ENCODE assay signal across 17 cellular contexts in genomic region chr3:60758169-60758568, GRCh38.
"Had no signal": no experiment of that assay in that cellular context is flagged by ENCODE, and none has a peak within 500 bp of the region (broad histone marks: within the 10 kb centered on the region; RNA-seq: fewer than 3 reads in every experiment).

No MANE protein-coding gene starts in this region.

- DNase-seq: activated CD8-positive, alpha-beta memory T cell treated with anti-CD3 and anti-CD28 coated beads for 24 hours; activated CD8-positive, alpha-beta memory T cell treated with anti-CD3 and anti-CD28 coated beads, Interleukin-2, amount 50 U/mL, for 48 hours; activated gamma-delta T cell treated with Interleukin-2 at 50 U/mL for 16 hours; effector memory CD8-positive, alpha-beta T cell; esophagus squamous epithelium; heart right ventricle; immature natural killer cell; kidney glomerular epithelial cell; naive thymus-derived CD8-positive, alpha-beta T cell; sigmoid colon; stimulated activated CD4-positive, alpha-beta T cell treated with anti-CD3 and anti-CD28 coated beads, Interleukin-4, amount 100 ng/mL, for 24 hours; stomach; upper lobe of left lung had no signal

- H3K27ac ChIP-seq: esophagus squamous epithelium, heart right ventricle, parathyroid adenoma, sigmoid colon, stomach, upper lobe of left lung had no signal

- H3K9ac ChIP-seq: parathyroid adenoma had no signal

- H3K4me3 ChIP-seq: esophagus squamous epithelium, heart right ventricle, sigmoid colon, stomach, upper lobe of left lung had no signal

- H3K4me3 Mint-ChIP-seq: activated naive CD8-positive, alpha-beta T cell; dendritic cell treated with granulocyte-macrophage colony-stimulating factor and Interleukin-4, amounts not matched to agents 40 ng/mL and 50 ng/mL, for 4 days; effector memory CD8-positive, alpha-beta T cell; immature natural killer cell; naive thymus-derived CD8-positive, alpha-beta T cell; stimulated activated effector memory CD8-positive, alpha-beta T cell treated with anti-CD3 and anti-CD28 coated beads, Interleukin-12 subunit alpha, Interleukin-12 subunit beta, amount 100 ng/mL, for 72 hours had no signal

- H3K9me3 ChIP-seq: esophagus squamous epithelium, heart right ventricle, sigmoid colon, stomach, upper lobe of left lung had no signal

- H3K4me1 ChIP-seq: esophagus squamous epithelium, parathyroid adenoma, sigmoid colon, stomach, upper lobe of left lung had no signal

- H3K27me3 ChIP-seq: esophagus squamous epithelium, heart right ventricle, sigmoid colon, stomach, upper lobe of left lung had no signal

- H3K27ac Mint-ChIP-seq: activated naive CD8-positive, alpha-beta T cell; effector memory CD8-positive, alpha-beta T cell; naive thymus-derived CD8-positive, alpha-beta T cell; stimulated activated effector memory CD8-positive, alpha-beta T cell treated with anti-CD3 and anti-CD28 coated beads, Interleukin-12 subunit alpha, Interleukin-12 subunit beta, amount 100 ng/mL, for 72 hours had no signal

- H3K36me3 Mint-ChIP-seq: stimulated activated effector memory CD8-positive, alpha-beta T cell treated with anti-CD3 and anti-CD28 coated beads, Interleukin-12 subunit alpha, Interleukin-12 subunit beta, amount 100 ng/mL, for 72 hours had no signal

- H3K27me3 Mint-ChIP-seq: activated naive CD8-positive, alpha-beta T cell; dendritic cell treated with granulocyte-macrophage colony-stimulating factor and Interleukin-4, amounts not matched to agents 40 ng/mL and 50 ng/mL, for 4 days; effector memory CD8-positive, alpha-beta T cell; naive thymus-derived CD8-positive, alpha-beta T cell had no signal

- H3K79me2 ChIP-seq: parathyroid adenoma had no signal

- H3K4me1 Mint-ChIP-seq: stimulated activated effector memory CD8-positive, alpha-beta T cell treated with anti-CD3 and anti-CD28 coated beads, Interleukin-12 subunit alpha, Interleukin-12 subunit beta, amount 100 ng/mL, for 72 hours had no signal

- H3K36me3 ChIP-seq: esophagus squamous epithelium, heart right ventricle, sigmoid colon, stomach, upper lobe of left lung had no signal
